ENCODE assay signal across 20 cellular contexts in the genomic region with DNA sequence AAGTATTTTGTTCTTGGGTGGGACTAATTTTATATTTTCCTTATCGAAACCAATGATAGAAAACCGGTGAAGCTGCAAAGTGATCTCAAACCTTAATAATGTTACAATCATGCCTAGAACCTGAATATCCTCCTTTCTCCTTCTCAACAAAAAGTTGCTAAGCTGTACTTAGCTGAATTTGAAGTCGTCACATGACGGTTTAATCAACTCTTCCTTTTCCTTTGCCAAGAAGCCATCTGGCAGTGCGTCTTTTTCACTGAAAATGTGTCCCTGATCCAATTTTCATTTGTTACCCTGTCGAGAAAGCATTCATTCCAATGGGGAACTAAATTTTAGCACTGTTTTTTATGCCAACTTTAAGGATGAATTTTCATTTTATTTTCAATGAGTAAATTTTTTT.
A peak's percentile ranks its signal among the peaks of the same experiment; 100 is the strongest.
DNase-seq lines count a peak whose midpoint lies in the region; ATAC-seq and TF ChIP-seq lines count a peak whose summit lies in the region.
"Had no signal": no experiment of that assay in that cellular context is flagged by ENCODE, and none has a peak within 500 bp of the region (broad histone marks: within the 10 kb centered on the region; RNA-seq: fewer than 3 reads in every experiment).

No MANE protein-coding gene starts in this region.

- H3K4me3 ChIP-seq in coronary artery (peak overlapping the region; percentile 12), neuronal stem cell (ENCODE audit: low read length in 2 of 2) (no peak overlapping the region)

- no peaks in the 10 kb centered on the region for H3K4me1 ChIP-seq in neuronal stem cell (ENCODE audit: control insufficient read depth in 2 of 2, insufficient read depth in 1 of 2, low read depth in 1 of 2, low read length in 2 of 2)
- H3K4me1 ChIP-seq: BE2C had no signal

- H3K36me3 Mint-ChIP-seq in natural killer cell: peaks cover 14% of the 10 kb centered on the region
- H3K36me3 Mint-ChIP-seq in mesothelial cell of epicardium: no peaks in the 10 kb centered on the region
- H3K36me3 Mint-ChIP-seq: IgD-negative memory B cell had no signal

- H3K14ac ChIP-seq in neuronal stem cell (ENCODE audit: low read length): no peak overlapping the region

- no peak for TF ChIP-seq CTCF in coronary artery (IDR thresholded peaks at IDR 0.05)
- no peak for TF ChIP-seq CTCF in natural killer cell (IDR thresholded peaks at IDR 0.05)
- TF ChIP-seq CTCF in mesothelial cell of epicardium (IDR thresholded peaks at IDR 0.05; ENCODE audit: unreplicated experiment): no peak

- H3K27ac ChIP-seq in coronary artery: no peak overlapping the region
- no peak overlapping the region for H3K27ac ChIP-seq in neuronal stem cell (replicated peaks; ENCODE audit: low read length)

- no peak overlapping the region for H2BK15ac ChIP-seq in neuronal stem cell (ENCODE audit: low read length)

- peak overlapping the region; percentile 53 for H2AFZ ChIP-seq in neuronal stem cell (ENCODE audit: low read length)

- H3K27ac Mint-ChIP-seq in natural killer cell (no peak overlapping the region), mesothelial cell of epicardium (no peak overlapping the region)
- H3K27ac Mint-ChIP-seq: CD4-positive, alpha-beta T cell; IgD-negative memory B cell had no signal

- no peak overlapping the region for H3K4me2 ChIP-seq in neuronal stem cell (ENCODE audit: insufficient read depth, low read length, poor library complexity, severe bottlenecking)

- H2BK120ac ChIP-seq in neuronal stem cell (ENCODE audit: low read depth, low read length): no peak overlapping the region

- peaks cover 24 to 39% of the 10 kb centered on the region in 2 donors for H3K9me3 Mint-ChIP-seq in natural killer cell
- peaks cover 6% of the 10 kb centered on the region for H3K9me3 Mint-ChIP-seq in mesothelial cell of epicardium

- ATAC-seq in GM19328 (IDR thresholded peaks at IDR 0.05; ENCODE audit: unreplicated experiment): no peak
- no peak for ATAC-seq in GM19463 (IDR thresholded peaks at IDR 0.05; ENCODE audit: unreplicated experiment)
- ATAC-seq in natural killer cell: no peak

- intact Hi-C loops in natural killer cell (cut with micrococcal nuclease): no loop called here

- H3K27me3 ChIP-seq in neuronal stem cell (ENCODE audit: control insufficient read depth in 3 of 3, insufficient read depth in 3 of 3, low read depth in 1 of 3, low read length in 3 of 3): no peaks in the 10 kb centered on the region
- H3K27me3 ChIP-seq: BE2C had no signal

- H2BK12ac ChIP-seq in neuronal stem cell (ENCODE audit: low read length): no peak overlapping the region

- H2AK5ac ChIP-seq in neuronal stem cell (ENCODE audit: low read depth, low read length): no peak overlapping the region

- H3K9ac ChIP-seq in neuronal stem cell (ENCODE audit: low read depth, low read length, poor library complexity): no peak overlapping the region

- peak; percentile 16 for DNase-seq in G401 (ENCODE audit: low spot score)
- peak; percentile 35 to 41 for DNase-seq in NCI-H524 (lab: John Stamatoyannopoulos, UW)
- no peak for DNase-seq in coronary artery (ENCODE audit: low spot score)
- DNase-seq in neuronal stem cell (ENCODE audit: low spot score): no peak
- no peak for DNase-seq in natural killer cell
- DNase-seq in mesothelial cell of epicardium (ENCODE audit: low spot score in 2 of 2, unreplicated experiment in 2 of 2): no peak
- DNase-seq: BE2C; CD4-positive, alpha-beta T cell; HCEC 1CT; Kasumi-1; MM.1S; NCI-H1092 treated with DMSO at 0.1 percent for 48 hours; NCI-H1694; NCI-H2227 treated with DMSO at 0.1 percent for 48 hours; NCI-H69; OCI-M1; RPMI8226 had no signal

- H3K9me3 ChIP-seq in neuronal stem cell (replicated peaks in 1 of 2; ENCODE audit: control insufficient read depth in 2 of 2, insufficient read depth in 1 of 2, low read depth in 1 of 2, low read length in 2 of 2): no peaks in the 10 kb centered on the region
- H3K9me3 ChIP-seq: BE2C had no signal

- no peak overlapping the region for H3K4ac ChIP-seq in neuronal stem cell (ENCODE audit: low read length)

- H4K8ac ChIP-seq in neuronal stem cell (ENCODE audit: low read depth, low read length): no peak overlapping the region

- H3K27me3 Mint-ChIP-seq in natural killer cell (ENCODE audit: low read depth in 2 of 2) (no peaks in the 10 kb centered on the region), mesothelial cell of epicardium (ENCODE audit: low read depth) (no peaks in the 10 kb centered on the region)
- H3K27me3 Mint-ChIP-seq: CD4-positive, alpha-beta T cell; IgD-negative memory B cell had no signal

- no peak overlapping the region for H2BK5ac ChIP-seq in neuronal stem cell (ENCODE audit: low read length)

- WGBS in neuronal stem cell (ENCODE audit: extremely low coverage in 2 of 2, insufficient read length in 2 of 2, insufficient replicate concordance in 1 of 2), 2 donors: no CpG with 5 or more reads among the region's 6 CpGs

- no peak overlapping the region for H3K4me3 Mint-ChIP-seq in natural killer cell
- H3K4me3 Mint-ChIP-seq in mesothelial cell of epicardium: no peak overlapping the region
- H3K4me3 Mint-ChIP-seq: CD4-positive, alpha-beta T cell; IgD-negative memory B cell had no signal

- no peaks in the 10 kb centered on the region for H3K4me1 Mint-ChIP-seq in natural killer cell
- no peaks in the 10 kb centered on the region for H3K4me1 Mint-ChIP-seq in mesothelial cell of epicardium
- H3K4me1 Mint-ChIP-seq: IgD-negative memory B cell had no signal

- no peaks in the 10 kb centered on the region for H3K79me1 ChIP-seq in neuronal stem cell (ENCODE audit: low read depth, low read length)

- H4K91ac ChIP-seq in neuronal stem cell (ENCODE audit: low read depth, low read length, poor library complexity): no peak overlapping the region

- H3K23ac ChIP-seq in neuronal stem cell (ENCODE audit: low read depth, low read length, poor library complexity): no peak overlapping the region

- no peak overlapping the region for H3K18ac ChIP-seq in neuronal stem cell (ENCODE audit: low read length)

- in situ Hi-C loops in G401 (cut with HindIII; ENCODE audit: low sequenced_read_pairs): no loop called here

- no peaks in the 10 kb centered on the region for H3K36me3 ChIP-seq in neuronal stem cell (replicated peaks in 1 of 2; ENCODE audit: control insufficient read depth in 2 of 2, insufficient read depth in 2 of 2, low read length in 2 of 2)
- H3K36me3 ChIP-seq: BE2C had no signal

Comparison
In these comparisons a context has a peak if more than half of its experiments do, and no peak if none do; other contexts are left out.
1. DNase-seq: peak in G401 (single experiment) and NCI-H524 (2 of 2); none in coronary artery (single experiment), neuronal stem cell (single experiment), natural killer cell (single experiment) and mesothelial cell of epicardium (0 of 2).